9 cellular contexts compared by ENCODE assay signal in genomic region chr5:172789687-172790495, GRCh38. TPM values are rescaled to one million over a fixed set of nuclear protein-coding genes. Genes with fewer than 3 reads are reported as not detected.
DNase-seq lines count a peak whose midpoint lies in the region; ATAC-seq and TF ChIP-seq lines count a peak whose summit lies in the region.
"Had no signal": no experiment of that assay in that cellular context is flagged by ENCODE, and none has a peak within 500 bp of the region (broad histone marks: within the 10 kb centered on the region; RNA-seq: fewer than 3 reads in every experiment).

No MANE protein-coding gene starts in this region.

- no peak for DNase-seq in HFFc6
- DNase-seq in chondrocyte (ENCODE audit: low spot score), result no peak
- peak; percentile 80 for DNase-seq in lower lobe of right lung
- DNase-seq in T-helper 2 cell treated with Interferon-gamma antibody and Interleukin-4, amounts not matched to agents 5 μg/mL and 100 μg/mL, for 36 hours (ENCODE audit: low spot score), result no peak
- no peak for DNase-seq in CD4-positive, alpha-beta memory T cell
- no peak for DNase-seq in NCI-H2171 (lab: John Stamatoyannopoulos, UW)
- DNase-seq: amniotic stem cell had no signal

- no peaks in the 10 kb centered on the region for H3K36me3 Mint-ChIP-seq in HFFc6 (ENCODE audit: low read depth)
- H3K36me3 Mint-ChIP-seq in chondrocyte (ENCODE audit: low read depth), result no peaks in the 10 kb centered on the region
- no peaks in the 10 kb centered on the region for H3K36me3 Mint-ChIP-seq in T-helper 2 cell treated with Interferon-gamma antibody and Interleukin-4, amounts not matched to agents 5 μg/mL and 100 μg/mL, for 36 hours (ENCODE audit: low read depth)
- H3K36me3 Mint-ChIP-seq in CD4-positive, alpha-beta memory T cell, result no peaks in the 10 kb centered on the region

- intact Hi-C loops in lower lobe of right lung (cut with DNase I), result no loop called here
- intact Hi-C loops in CD4-positive, alpha-beta memory T cell (cut with micrococcal nuclease), result no loop called here

- POLR2A ChIA-PET in CD4-positive, alpha-beta memory T cell (lab: Charles Lee; ENCODE audit: partially characterized antibody), result interaction anchor here (0.9 kb wide), 1 partner anchor 19 kb away, joined by 3 read pairs; the partner anchor contains the start of gene DUSP1

- CTCF ChIA-PET in CD4-positive, alpha-beta memory T cell (lab: Charles Lee; ENCODE audit: partially characterized antibody), result interaction anchor here (0.7 to 1.1 kb wide), 2 partner anchors 73 to 143 kb away, joined by 4 to 6 read pairs; no protein-coding TSS in a partner anchor

- H3K36me3 ChIP-seq in lower lobe of right lung, result no peaks in the 10 kb centered on the region
- no peaks in the 10 kb centered on the region for H3K36me3 ChIP-seq in subcutaneous abdominal adipose tissue (ENCODE audit: control insufficient read depth in 5 of 5, insufficient read depth in 5 of 5, low read length in 5 of 5)
- no peaks in the 10 kb centered on the region for H3K36me3 ChIP-seq in CD4-positive, alpha-beta memory T cell (ENCODE audit: insufficient read depth, low read length)

- H3K4me1 ChIP-seq in lower lobe of right lung (peaks cover 57% of the 10 kb centered on the region), subcutaneous abdominal adipose tissue (ENCODE audit: control insufficient read depth in 5 of 5, insufficient read depth in 5 of 5, low read length in 5 of 5) (peaks cover 21 to 71% (median 62%) of the 10 kb centered on the region in 5 donors)
- H3K4me1 ChIP-seq in CD4-positive, alpha-beta memory T cell (ENCODE audit: insufficient read depth, low read length), result no peaks in the 10 kb centered on the region

- H3K27ac ChIP-seq in lower lobe of right lung (peak overlapping the region; percentile 82), subcutaneous abdominal adipose tissue (ENCODE audit: low read depth, low read length) (peak overlapping the region; percentile 99)
- H3K27ac ChIP-seq in CD4-positive, alpha-beta memory T cell (ENCODE audit: low read depth, low read length), result no peak overlapping the region

- peaks cover 41% of the 10 kb centered on the region for H3K4me1 Mint-ChIP-seq in HFFc6 (ENCODE audit: low read depth)
- H3K4me1 Mint-ChIP-seq in chondrocyte (ENCODE audit: low read depth), result peaks cover 48% of the 10 kb centered on the region
- H3K4me1 Mint-ChIP-seq in T-helper 2 cell treated with Interferon-gamma antibody and Interleukin-4, amounts not matched to agents 5 μg/mL and 100 μg/mL, for 36 hours (ENCODE audit: low read depth), result no peaks in the 10 kb centered on the region
- no peaks in the 10 kb centered on the region for H3K4me1 Mint-ChIP-seq in CD4-positive, alpha-beta memory T cell

- H3K4me3 ChIP-seq in lower lobe of right lung, result no peak overlapping the region
- H3K4me3 ChIP-seq in subcutaneous abdominal adipose tissue (ENCODE audit: low read depth in 1 of 5, low read length in 5 of 5), result peak overlapping the region in 1 of 5 donors; percentile 29
- no peak overlapping the region for H3K4me3 ChIP-seq in CD4-positive, alpha-beta memory T cell (ENCODE audit: low read length in 2 of 2)

- H3K9ac ChIP-seq in subcutaneous abdominal adipose tissue (ENCODE audit: low read length in 5 of 5), result peak overlapping the region; percentile 54 to 94 (median 72)

- peak overlapping the region; percentile 46; the same call in 1 of the 2 replicates for H3K27ac Mint-ChIP-seq in HFFc6
- peak overlapping the region; percentile 51 for H3K27ac Mint-ChIP-seq in chondrocyte (ENCODE audit: unreplicated experiment)
- H3K27ac Mint-ChIP-seq in T-helper 2 cell treated with Interferon-gamma antibody and Interleukin-4, amounts not matched to agents 5 μg/mL and 100 μg/mL, for 36 hours, result no peak overlapping the region
- peak overlapping the region in 1 of 7 donors; percentile 66 for H3K27ac Mint-ChIP-seq in CD4-positive, alpha-beta memory T cell

- TF ChIP-seq CTCF in HFFc6 (IDR thresholded peaks at IDR 0.05), result no peak
- no peak for TF ChIP-seq CTCF in chondrocyte (IDR thresholded peaks at IDR 0.05)
- no peak for TF ChIP-seq CTCF in lower lobe of right lung (IDR thresholded peaks at IDR 0.05)

- no peaks in the 10 kb centered on the region for H3K9me3 ChIP-seq in lower lobe of right lung
- H3K9me3 ChIP-seq in subcutaneous abdominal adipose tissue (ENCODE audit: control insufficient read depth in 5 of 5, low read length in 5 of 5), result peaks cover 0 to 6% (median 0%) of the 10 kb centered on the region in 5 donors
- no peaks in the 10 kb centered on the region for H3K9me3 ChIP-seq in CD4-positive, alpha-beta memory T cell (ENCODE audit: control insufficient read depth in 1 of 2, low read length in 2 of 2)

- H3K27me3 ChIP-seq in lower lobe of right lung (ENCODE audit: low read depth) (no peaks in the 10 kb centered on the region), subcutaneous abdominal adipose tissue (ENCODE audit: control insufficient read depth in 5 of 5, insufficient read depth in 4 of 5, low read length in 5 of 5) (no peaks in the 10 kb centered on the region)
- no peaks in the 10 kb centered on the region for H3K27me3 ChIP-seq in CD4-positive, alpha-beta memory T cell (ENCODE audit: insufficient read depth, low read length)

- H3K4me3 Mint-ChIP-seq in HFFc6, result no peak overlapping the region
- H3K4me3 Mint-ChIP-seq in chondrocyte (ENCODE audit: unreplicated experiment), result no peak overlapping the region
- no peak overlapping the region for H3K4me3 Mint-ChIP-seq in T-helper 2 cell treated with Interferon-gamma antibody and Interleukin-4, amounts not matched to agents 5 μg/mL and 100 μg/mL, for 36 hours
- H3K4me3 Mint-ChIP-seq in CD4-positive, alpha-beta memory T cell, result no peak overlapping the region

- peak; percentile 76 to 78 for ATAC-seq in lower lobe of right lung
- no peak for ATAC-seq in HG03095 (IDR thresholded peaks at IDR 0.05; ENCODE audit: unreplicated experiment)

- H3K27me3 Mint-ChIP-seq in HFFc6 (ENCODE audit: insufficient read depth) (no peaks in the 10 kb centered on the region), chondrocyte (ENCODE audit: low read depth) (no peaks in the 10 kb centered on the region)
- H3K27me3 Mint-ChIP-seq in T-helper 2 cell treated with Interferon-gamma antibody and Interleukin-4, amounts not matched to agents 5 μg/mL and 100 μg/mL, for 36 hours (ENCODE audit: low read depth), result no peaks in the 10 kb centered on the region
- H3K27me3 Mint-ChIP-seq in CD4-positive, alpha-beta memory T cell, result no peaks in the 10 kb centered on the region

- H3K9me3 Mint-ChIP-seq in HFFc6, result no peaks in the 10 kb centered on the region
- H3K9me3 Mint-ChIP-seq in chondrocyte (ENCODE audit: low read depth), result no peaks in the 10 kb centered on the region
- no peaks in the 10 kb centered on the region for H3K9me3 Mint-ChIP-seq in T-helper 2 cell treated with Interferon-gamma antibody and Interleukin-4, amounts not matched to agents 5 μg/mL and 100 μg/mL, for 36 hours
- no peaks in the 10 kb centered on the region for H3K9me3 Mint-ChIP-seq in CD4-positive, alpha-beta memory T cell

RNA-seq across cellular contexts. Expression of gene DUSP1, which starts 18.9 kb away (rescaled TPM):
- total RNA-seq in HFFc6 (2021; fragmentation: NEBNext Ultra II Directional; extraction: Animal tissue kit (Norgen Biotek cat#: 25700)), result 100 to 1,000 TPM; 213 to 319 (median 307) TPM
- 91.5 to 171 TPM (median 150 TPM) in 3 replicates for total RNA-seq in chondrocyte
- total RNA-seq in lower lobe of right lung, result 367 TPM
- 10 to 100 TPM; 18.0 to 18.8 TPM for total RNA-seq in CD4-positive, alpha-beta memory T cell
- polyA plus RNA-seq in CD4-positive, alpha-beta memory T cell, result 100 to 1,000 TPM; 297 to 879 TPM

RNA-seq across cellular contexts. Expression of gene ERGIC1, which starts 44.2 kb away (rescaled TPM):
- 100 to 1,000 TPM; 240 to 276 (median 258) TPM for total RNA-seq in HFFc6 (2021; fragmentation: NEBNext Ultra II Directional; extraction: Animal tissue kit (Norgen Biotek cat#: 25700))
- total RNA-seq in chondrocyte, result 141 to 154 TPM (median 148 TPM) in 3 replicates
- 177 TPM for total RNA-seq in lower lobe of right lung
- total RNA-seq in CD4-positive, alpha-beta memory T cell, result 10 to 100 TPM; 45.8 to 51.0 TPM
- polyA plus RNA-seq in CD4-positive, alpha-beta memory T cell, result 10 to 100 TPM; 10.6 to 18.8 TPM
